ENCODE assay signal across 8 cellular contexts in genomic region chr9:128098017-128098935, GRCh38. TPM values are rescaled to one million over a fixed set of nuclear protein-coding genes. Genes with fewer than 3 reads are reported as not detected.
DNase-seq lines count a peak whose midpoint lies in the region; ATAC-seq, FAIRE-seq and TF ChIP-seq lines count a peak whose summit lies in the region.

No MANE protein-coding gene starts in this region.

- TF ChIP-seq EP300 in HepG2 (IDR thresholded peaks at IDR 0.05; ENCODE audit: low read depth in 2 of 2, low read length in 2 of 2) (peak in 1 of 2 experiments; percentile 43; a peak in 2 of 4 replicates), HepG2 (CRISPR knock-in tag; IDR thresholded peaks at IDR 0.05; ENCODE audit: borderline replicate concordance) (no peak; the same call in 1 of the 2 replicates)

- TF ChIP-seq CTCF in HepG2 (CRISPR knock-in tag; IDR thresholded peaks at IDR 0.05): no peak

- H3K27ac ChIP-seq in duodenal mucosa (ENCODE audit: low read depth, low read length) (peak overlapping the region; percentile 94), HepG2 (ENCODE audit: extremely low read length, insufficient read depth, low read length) (peak overlapping the region; percentile 92)

- BruUV-seq in HepG2 (replicated peaks; lab: Mats Ljungman, UMichigan): TSS peak; percentile 83

- no peak for TF ChIP-seq RAD21 in HepG2 (CRISPR knock-in tag; IDR thresholded peaks at IDR 0.05)

- peaks cover 33% of the 10 kb centered on the region for H3K79me2 ChIP-seq in HepG2 (ENCODE audit: insufficient read depth, low read length)

- H3K9me3 ChIP-seq in duodenal mucosa (ENCODE audit: control insufficient read depth in 1 of 2, low read length in 2 of 2) (no peaks in the 10 kb centered on the region), HepG2 (ENCODE audit: low read length) (no peaks in the 10 kb centered on the region)

- H3K4me2 ChIP-seq in HepG2 (ENCODE audit: low read depth, low read length): peak overlapping the region; percentile 98

- POLR2A ChIA-PET in HepG2 (lab: Yijun Ruan, JAX): interaction anchor here (0.8 to 3.3 kb wide), 17 partner anchors 9 to 146 kb away, joined by 3 to 22 read pairs (median 4); partner anchors contain the start of genes NAIF1 and SLC25A25

- H3K4me3 ChIP-seq in duodenal mucosa (ENCODE audit: low read depth in 1 of 2, low read length in 2 of 2) (peak overlapping the region; percentile 72 to 73), HepG2 (replicated peaks in 1 of 3; ENCODE audit: insufficient read depth in 1 of 3, low read depth in 2 of 3, low read length in 3 of 3) (peak overlapping the region; percentile 72 to 89 (median 76))

- H3K9ac ChIP-seq in duodenal mucosa (ENCODE audit: low read depth in 1 of 2, low read length in 2 of 2): peak overlapping the region; percentile 87 to 89
- H3K9ac ChIP-seq in HepG2 (ENCODE audit: insufficient read depth, low read depth, low read length): peak overlapping the region; percentile 87

- CTCF ChIA-PET in HepG2 (lab: Yijun Ruan, JAX; ENCODE audit: low intra/inter-chr PET ratio, low total read pairs): interaction anchor here (1.3 kb wide), 1 partner anchor 18 kb away, joined by 5 read pairs; no protein-coding TSS in a partner anchor

- DNase-seq in H4 (ENCODE audit: low spot score) (peak; percentile 97), NCI-H446 treated with DMSO at 0.1 percent for 48 hours (lab: John Stamatoyannopoulos, UW) (peak; percentile 55), HepG2 (ENCODE audit: low spot score) (peak; percentile 98), cortex of kidney (lab: John Stamatoyannopoulos, UW) (no peak)
- peak; percentile 24 to 52 for DNase-seq in activated CD4-positive, alpha-beta T cell treated with anti-CD3 and anti-CD28 coated beads, Interleukin-2, amount 50 U/mL, for 24 hours (ENCODE audit: low read depth in 1 of 2, low spot score in 1 of 2)
- peak; percentile 78 for DNase-seq in stimulated activated CD4-positive, alpha-beta T cell treated with anti-CD3 and anti-CD28 coated beads, Interleukin-1b, Interleukin-23, amount 100 ng/mL, for 48 hours

- no peak overlapping the region for H2AFZ ChIP-seq in HepG2 (ENCODE audit: low read length)

- 2% methylated on average over 20 of the region's 28 CpGs for WGBS in HepG2 (ENCODE audit: low lambda C conversion rate)

- no peaks in the 10 kb centered on the region for H3K27me3 ChIP-seq in duodenal mucosa (ENCODE audit: control insufficient read depth in 1 of 2, insufficient read depth in 2 of 2, low read length in 2 of 2)
- H3K27me3 ChIP-seq in HepG2 (ENCODE audit: control insufficient read depth in 1 of 2, insufficient read depth in 2 of 2, low read length in 2 of 2): no peaks in the 10 kb centered on the region; a peak in 1 of 5 replicates

- ATAC-seq in HepG2: peak; percentile 75
- no peak for ATAC-seq in HG03108 (IDR thresholded peaks at IDR 0.05; ENCODE audit: unreplicated experiment)

- peak in 1 of 2 experiments; percentile 99; a peak in 2 of 4 replicates for TF ChIP-seq POLR2A in HepG2 (IDR thresholded peaks at IDR 0.05; ENCODE audit: insufficient read depth in 1 of 2, low read depth in 2 of 2, low read length in 2 of 2)

- in situ Hi-C loops in HepG2 (cut with HindIII; ENCODE audit: extremely low pct_ligation_motif_present, low pct_unique_long_range_greater_than_20kb): no loop called here

- peak; percentile 99 for FAIRE-seq in HepG2 (lab: Jason Lieb, UNC)

- peaks cover 9 to 21% of the 10 kb centered on the region in 2 donors for H3K36me3 ChIP-seq in duodenal mucosa (ENCODE audit: control insufficient read depth in 1 of 2, insufficient read depth in 2 of 2, low read length in 2 of 2)
- peaks cover 5 to 22% of the 10 kb centered on the region in 2 experiments for H3K36me3 ChIP-seq in HepG2 (replicated peaks in 1 of 2; ENCODE audit: control insufficient read depth in 1 of 2, insufficient read depth in 2 of 2, low read length in 2 of 2)

- H3K4me1 ChIP-seq in duodenal mucosa (ENCODE audit: control insufficient read depth in 1 of 2, insufficient read depth in 2 of 2, low read length in 2 of 2) (peaks cover 58 to 62% of the 10 kb centered on the region in 2 donors), HepG2 (ENCODE audit: insufficient read depth, low read length) (peaks cover 85% of the 10 kb centered on the region)

- H4K20me1 ChIP-seq in HepG2 (ENCODE audit: insufficient read depth, low read length): peaks cover 17% of the 10 kb centered on the region; the same call in 1 of the 2 replicates

- intact Hi-C loops in HepG2 (cut with micrococcal nuclease; ENCODE audit: unreplicated experiment): loop anchor here (1.0 kb wide), 1 partner anchor 17 kb away; no protein-coding TSS in a partner anchor

RNA-seq across cellular contexts. Expression of gene PTGES2, which starts 29.3 kb away (rescaled TPM):
- 25.7 and 37.0 TPM in 2 replicates for total RNA-seq in H4 (2014; rRNA removed; shearing (Covaris generic))
- total RNA-seq in HepG2 (2016; rRNA removed; fragmentation: Illumina TruSeq; extraction: Trizol): 68.5 and 79.8 TPM in 2 replicates
- total RNA-seq in HepG2 (2016; cell fraction: cytosol; rRNA removed; fragmentation: Illumina TruSeq; extraction: Trizol; ENCODE audit: low read depth): 176 and 179 TPM in 2 replicates
- total RNA-seq in HepG2 (2016; cell fraction: insoluble cytoplasmic fraction; rRNA removed; fragmentation: Illumina TruSeq; extraction: Trizol): 65.6 and 85.2 TPM in 2 replicates
- 80.3 and 84.6 TPM in 2 replicates for total RNA-seq in HepG2 (2016; cell fraction: membrane; rRNA removed; fragmentation: Illumina TruSeq; extraction: Trizol)
- total RNA-seq in HepG2 (2016; cell fraction: nucleus; rRNA removed; fragmentation: Illumina TruSeq; extraction: Trizol): 40.6 and 44.2 TPM in 2 replicates
- 63.7 and 67.2 TPM in 2 replicates for polyA plus RNA-seq in HepG2 (2011; rRNA removed)
- polyA plus RNA-seq in HepG2 (2011; cell fraction: cytosol; rRNA removed): 53.6 and 85.6 TPM in 2 replicates
- polyA plus RNA-seq in HepG2 (2011; cell fraction: nucleus; rRNA removed): 128 and 148 TPM in 2 replicates
- polyA plus RNA-seq in HepG2 (2012): 39.6 and 40.6 TPM in 2 replicates
- polyA plus RNA-seq in HepG2 (2016; cell fraction: cytosol; fragmentation: Illumina TruSeq; extraction: Trizol; ENCODE audit: low read depth): 61.1 and 71.8 TPM in 2 replicates
- 67.8 and 88.5 TPM in 2 replicates for polyA plus RNA-seq in HepG2 (2016; cell fraction: insoluble cytoplasmic fraction; fragmentation: Illumina TruSeq; extraction: Trizol; ENCODE audit: low read depth)
- 68.9 and 78.2 TPM in 2 replicates for polyA plus RNA-seq in HepG2 (2016; cell fraction: membrane; fragmentation: Illumina TruSeq; extraction: Trizol; ENCODE audit: low read depth)
- 101 and 105 TPM in 2 replicates for polyA plus RNA-seq in HepG2 (2016; cell fraction: nucleus; fragmentation: Illumina TruSeq; extraction: Trizol; ENCODE audit: insufficient read depth, low read depth)
- 109 and 143 TPM in 2 replicates for polyA minus RNA-seq in HepG2 (2011; rRNA and poly(A)+ RNA removed; ENCODE audit: low replicate concordance)
- 29.5 and 39.2 TPM in 2 replicates for polyA minus RNA-seq in HepG2 (2011; cell fraction: cytosol; rRNA and poly(A)+ RNA removed)
- 39.4 and 44.6 TPM in 2 replicates for polyA minus RNA-seq in HepG2 (2011; cell fraction: nucleus; rRNA and poly(A)+ RNA removed)

RNA-seq across cellular contexts. Expression of gene SLC25A25, which starts 30.2 kb away (rescaled TPM):
- total RNA-seq in H4 (2014; rRNA removed; shearing (Covaris generic)): 4.7 and 5.8 TPM in 2 replicates
- total RNA-seq in HepG2 (2016; rRNA removed; fragmentation: Illumina TruSeq; extraction: Trizol): 18.5 and 24.8 TPM in 2 replicates
- 4.5 and 5.1 TPM in 2 replicates for total RNA-seq in HepG2 (2016; cell fraction: cytosol; rRNA removed; fragmentation: Illumina TruSeq; extraction: Trizol; ENCODE audit: low read depth)
- 16.4 and 24.3 TPM in 2 replicates for total RNA-seq in HepG2 (2016; cell fraction: insoluble cytoplasmic fraction; rRNA removed; fragmentation: Illumina TruSeq; extraction: Trizol)
- total RNA-seq in HepG2 (2016; cell fraction: membrane; rRNA removed; fragmentation: Illumina TruSeq; extraction: Trizol): 10.5 and 11.1 TPM in 2 replicates
- 21.4 and 25.1 TPM in 2 replicates for total RNA-seq in HepG2 (2016; cell fraction: nucleus; rRNA removed; fragmentation: Illumina TruSeq; extraction: Trizol)
- polyA plus RNA-seq in HepG2 (2011; rRNA removed): 10.5 and 16.7 TPM in 2 replicates
- polyA plus RNA-seq in HepG2 (2011; cell fraction: cytosol; rRNA removed): 10.7 and 11.2 TPM in 2 replicates
- polyA plus RNA-seq in HepG2 (2011; cell fraction: nucleus; rRNA removed): 26.1 and 29.6 TPM in 2 replicates
- 12.9 and 15.5 TPM in 2 replicates for polyA plus RNA-seq in HepG2 (2012)
- polyA plus RNA-seq in HepG2 (2016; cell fraction: cytosol; fragmentation: Illumina TruSeq; extraction: Trizol; ENCODE audit: low read depth): 1.1 and 1.3 TPM in 2 replicates
- polyA plus RNA-seq in HepG2 (2016; cell fraction: insoluble cytoplasmic fraction; fragmentation: Illumina TruSeq; extraction: Trizol; ENCODE audit: low read depth): 11.6 and 13.1 TPM in 2 replicates
- polyA plus RNA-seq in HepG2 (2016; cell fraction: membrane; fragmentation: Illumina TruSeq; extraction: Trizol; ENCODE audit: low read depth): 2.6 and 2.7 TPM in 2 replicates
- 31.1 and 36.4 TPM in 2 replicates for polyA plus RNA-seq in HepG2 (2016; cell fraction: nucleus; fragmentation: Illumina TruSeq; extraction: Trizol; ENCODE audit: insufficient read depth, low read depth)
- 20.5 and 28.1 TPM in 2 replicates for polyA minus RNA-seq in HepG2 (2011; rRNA and poly(A)+ RNA removed; ENCODE audit: low replicate concordance)
- 10.0 and 10.2 TPM in 2 replicates for polyA minus RNA-seq in HepG2 (2011; cell fraction: cytosol; rRNA and poly(A)+ RNA removed)
- 14.4 and 26.1 TPM in 2 replicates for polyA minus RNA-seq in HepG2 (2011; cell fraction: nucleus; rRNA and poly(A)+ RNA removed)

RNA-seq across cellular contexts. Expression of gene NAIF1, which starts 31.2 kb away (rescaled TPM):
- total RNA-seq in H4 (2014; rRNA removed; shearing (Covaris generic)): 6.5 and 12.3 TPM in 2 replicates
- 6.0 and 6.6 TPM in 2 replicates for total RNA-seq in HepG2 (2016; rRNA removed; fragmentation: Illumina TruSeq; extraction: Trizol)
- 3.1 and 4.1 TPM in 2 replicates for total RNA-seq in HepG2 (2016; cell fraction: cytosol; rRNA removed; fragmentation: Illumina TruSeq; extraction: Trizol; ENCODE audit: low read depth)
- 6.0 and 6.4 TPM in 2 replicates for total RNA-seq in HepG2 (2016; cell fraction: insoluble cytoplasmic fraction; rRNA removed; fragmentation: Illumina TruSeq; extraction: Trizol)
- 5.7 and 6.1 TPM in 2 replicates for total RNA-seq in HepG2 (2016; cell fraction: membrane; rRNA removed; fragmentation: Illumina TruSeq; extraction: Trizol)
- 2.9 and 4.1 TPM in 2 replicates for total RNA-seq in HepG2 (2016; cell fraction: nucleus; rRNA removed; fragmentation: Illumina TruSeq; extraction: Trizol)
- polyA plus RNA-seq in HepG2 (2011; rRNA removed): 6.9 TPM in 2 replicates
- 4.9 and 6.4 TPM in 2 replicates for polyA plus RNA-seq in HepG2 (2011; cell fraction: cytosol; rRNA removed)
- polyA plus RNA-seq in HepG2 (2011; cell fraction: nucleus; rRNA removed): 3.8 and 4.0 TPM in 2 replicates
- 3.0 and 3.8 TPM in 2 replicates for polyA plus RNA-seq in HepG2 (2012)
- 2.4 and 2.6 TPM in 2 replicates for polyA plus RNA-seq in HepG2 (2016; cell fraction: cytosol; fragmentation: Illumina TruSeq; extraction: Trizol; ENCODE audit: low read depth)
- polyA plus RNA-seq in HepG2 (2016; cell fraction: insoluble cytoplasmic fraction; fragmentation: Illumina TruSeq; extraction: Trizol; ENCODE audit: low read depth): 5.2 and 5.7 TPM in 2 replicates
- 3.5 and 3.9 TPM in 2 replicates for polyA plus RNA-seq in HepG2 (2016; cell fraction: membrane; fragmentation: Illumina TruSeq; extraction: Trizol; ENCODE audit: low read depth)
- 4.9 and 5.1 TPM in 2 replicates for polyA plus RNA-seq in HepG2 (2016; cell fraction: nucleus; fragmentation: Illumina TruSeq; extraction: Trizol; ENCODE audit: insufficient read depth, low read depth)
- polyA minus RNA-seq in HepG2 (2011; rRNA and poly(A)+ RNA removed; ENCODE audit: low replicate concordance): 8.2 and 13.2 TPM in 2 replicates
- 3.2 and 6.0 TPM in 2 replicates for polyA minus RNA-seq in HepG2 (2011; cell fraction: cytosol; rRNA and poly(A)+ RNA removed)
- polyA minus RNA-seq in HepG2 (2011; cell fraction: nucleus; rRNA and poly(A)+ RNA removed): 1.5 and 2.1 TPM in 2 replicates

RNA-seq across cellular contexts. Expression of gene LCN2, which starts 51.0 kb away (rescaled TPM):
- 0.19 TPM in 1 of 2 replicates, not detected in the other for total RNA-seq in H4 (2014; rRNA removed; shearing (Covaris generic))
- 0.34 and 0.38 TPM in 2 replicates for total RNA-seq in HepG2 (2016; rRNA removed; fragmentation: Illumina TruSeq; extraction: Trizol)
- total RNA-seq in HepG2 (2016; cell fraction: cytosol; rRNA removed; fragmentation: Illumina TruSeq; extraction: Trizol; ENCODE audit: low read depth): 0.40 TPM in 1 of 2 replicates, not detected in the other
- total RNA-seq in HepG2 (2016; cell fraction: insoluble cytoplasmic fraction; rRNA removed; fragmentation: Illumina TruSeq; extraction: Trizol): 0.24 TPM in 1 of 2 replicates, not detected in the other
- 0.34 and 0.38 TPM in 2 replicates for total RNA-seq in HepG2 (2016; cell fraction: membrane; rRNA removed; fragmentation: Illumina TruSeq; extraction: Trizol)
- not detected in 2 replicates for total RNA-seq in HepG2 (2016; cell fraction: nucleus; rRNA removed; fragmentation: Illumina TruSeq; extraction: Trizol)
- polyA plus RNA-seq in HepG2 (2011; rRNA removed): 1.4 and 2.3 TPM in 2 replicates
- polyA plus RNA-seq in HepG2 (2011; cell fraction: cytosol; rRNA removed): 0.93 and 2.4 TPM in 2 replicates
- polyA plus RNA-seq in HepG2 (2011; cell fraction: nucleus; rRNA removed): 4.4 and 6.2 TPM in 2 replicates
- polyA plus RNA-seq in HepG2 (2012): 1.5 and 1.7 TPM in 2 replicates
- polyA plus RNA-seq in HepG2 (2016; cell fraction: cytosol; fragmentation: Illumina TruSeq; extraction: Trizol; ENCODE audit: low read depth): 0.69 and 0.92 TPM in 2 replicates
- 0.71 and 0.76 TPM in 2 replicates for polyA plus RNA-seq in HepG2 (2016; cell fraction: insoluble cytoplasmic fraction; fragmentation: Illumina TruSeq; extraction: Trizol; ENCODE audit: low read depth)
- polyA plus RNA-seq in HepG2 (2016; cell fraction: membrane; fragmentation: Illumina TruSeq; extraction: Trizol; ENCODE audit: low read depth): 0.49 and 0.63 TPM in 2 replicates
- 1.7 and 3.0 TPM in 2 replicates for polyA plus RNA-seq in HepG2 (2016; cell fraction: nucleus; fragmentation: Illumina TruSeq; extraction: Trizol; ENCODE audit: insufficient read depth, low read depth)
- 0.44 and 0.52 TPM in 2 replicates for polyA minus RNA-seq in HepG2 (2011; rRNA and poly(A)+ RNA removed; ENCODE audit: low replicate concordance)
- 0.99 TPM in 1 of 2 replicates, not detected in the other for polyA minus RNA-seq in HepG2 (2011; cell fraction: cytosol; rRNA and poly(A)+ RNA removed)
- not detected in 2 replicates for polyA minus RNA-seq in HepG2 (2011; cell fraction: nucleus; rRNA and poly(A)+ RNA removed)
